ENCODE assay signal across 19 cellular contexts in the genomic region with DNA sequence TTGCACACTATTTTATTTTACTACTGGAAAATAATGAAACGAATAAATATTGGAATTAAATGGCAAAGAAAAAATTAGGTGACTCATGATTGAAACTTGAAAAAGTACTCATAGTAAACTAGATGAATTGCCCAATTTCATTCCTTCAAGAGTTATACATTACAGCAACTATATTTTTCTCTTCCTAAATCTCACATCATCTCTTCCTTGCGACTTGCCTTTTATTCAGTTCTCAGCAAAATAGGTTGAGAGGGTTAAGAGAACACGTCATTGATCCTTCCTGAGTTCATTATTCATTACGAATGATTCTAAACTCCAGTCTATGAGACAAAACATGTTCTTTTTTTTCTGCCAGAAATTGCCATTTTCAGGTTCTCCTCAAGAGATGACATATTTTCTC.
"Had no signal": no experiment of that assay in that cellular context is flagged by ENCODE, and none has a peak within 500 bp of the region (broad histone marks: within the 10 kb centered on the region; RNA-seq: fewer than 3 reads in every experiment).

No MANE protein-coding gene starts in this region.

- H3K27me3 ChIP-seq: adrenal gland, cardiac muscle cell, gastroesophageal sphincter, heart left ventricle, neural progenitor cell, right atrium auricular region, stomach, vagina had no signal

- H3K27ac ChIP-seq: adrenal gland, cardiac muscle cell, gastroesophageal sphincter, neural progenitor cell, prostate gland, right atrium auricular region, stomach, vagina, VCaP had no signal

- H3K36me3 ChIP-seq: adrenal gland, cardiac muscle cell, gastroesophageal sphincter, heart left ventricle, neural progenitor cell, prostate gland, right atrium auricular region, stomach, vagina had no signal

- H2AFZ ChIP-seq: neural progenitor cell had no signal

- H3K4me1 ChIP-seq: adrenal gland had no signal

- H3K4me2 ChIP-seq: neural progenitor cell had no signal

- DNase-seq: activated CD4-positive, alpha-beta T cell treated with anti-CD3 and anti-CD28 coated beads, Interleukin-2, amount 50 U/mL, for 4 hours; activated effector memory CD4-positive, alpha-beta T cell treated with anti-CD3 and anti-CD28 coated beads, Interleukin-2, amount 50 U/mL, for 16 hours; activated naive CD4-positive, alpha-beta T cell treated with anti-CD3 and anti-CD28 coated beads, Interleukin-2, amount 50 U/mL, for 16 hours; activated T-cell treated with anti-CD3 and anti-CD28 coated beads, Interleukin-2, amount 50 U/mL, for 72 hours; adrenal gland; heart left ventricle; immature natural killer cell; left ventricle myocardium superior; mucosa of descending colon; naive B cell; stomach; trophoblast cell had no signal

- H3K4me3 ChIP-seq: adrenal gland, cardiac muscle cell, gastroesophageal sphincter, heart left ventricle, mucosa of descending colon, neural progenitor cell, prostate gland, right atrium auricular region, stomach, vagina had no signal

- H3K9me3 ChIP-seq: adrenal gland, gastroesophageal sphincter, mucosa of descending colon, prostate gland, right atrium auricular region, stomach, vagina had no signal

- H3K9ac ChIP-seq: neural progenitor cell had no signal
